Comparison of ENCODE assay signal across 8 cellular contexts in genomic region chr6:36885461-36886401, GRCh38. TPM values are rescaled to one million over a fixed set of nuclear protein-coding genes. Genes with fewer than 3 reads are reported as not detected.
DNase-seq lines count a peak whose midpoint lies in the region; ATAC-seq, FAIRE-seq and TF ChIP-seq lines count a peak whose summit lies in the region.

Gene C6orf89, plus strand, starts transcription at chr6:36885952. Its CDS starts 13,493 bp downstream, at chr6:36899445.

- DNase-seq in NCI-H187 (lab: John Stamatoyannopoulos, UW) (peak; percentile 89 to 93), T-helper 2 cell (peak; percentile 89 to 99 (median 96)), left ventricle myocardium superior (peak; percentile 98), psoas muscle (peak; percentile 97 to 99), urothelium cell line (ENCODE audit: low spot score) (peak; percentile 96)

- peak; percentile 73 for TF ChIP-seq CTCF in psoas muscle (IDR thresholded peaks at IDR 0.05)

- no peaks in the 10 kb centered on the region for H3K36me3 ChIP-seq in psoas muscle (ENCODE audit: insufficient read depth in 1 of 2, low read depth in 1 of 2)

- ATAC-seq in GM18499 (IDR thresholded peaks at IDR 0.05; ENCODE audit: insufficient read depth, unreplicated experiment) (peak; percentile 90), HG02943 (IDR thresholded peaks at IDR 0.05; ENCODE audit: low read depth, unreplicated experiment) (peak; percentile 96), left ventricle myocardium superior (peak; percentile 99), psoas muscle (peak; percentile 100)

- H3K4me3 ChIP-seq in psoas muscle = peak within 1 kb of the TSS; percentile 87

- intact Hi-C loops in left ventricle myocardium superior (cut with micrococcal nuclease) = loop anchor here (5.0 kb wide), 1 partner anchor 132 kb away; no protein-coding TSS in a partner anchor
- intact Hi-C loops in psoas muscle (cut with DNase I) = loop anchor here (2.0 to 10.0 kb wide), 6 partner anchors 42 to 329 kb away; no protein-coding TSS in a partner anchor

- 3 to 4% (median 3%) methylated on average over 37 to 48 of the region's 48 CpGs for WGBS in psoas muscle, 3 donors

- H3K27me3 ChIP-seq in psoas muscle (ENCODE audit: insufficient read depth in 3 of 3, low read length in 2 of 3) = no peaks in the 10 kb centered on the region

- peaks cover 20% of the 10 kb centered on the region for H3K4me1 ChIP-seq in psoas muscle

- peak; percentile 63 for FAIRE-seq in urothelium cell line (lab: Jason Lieb, UNC)

- H3K9me3 ChIP-seq in psoas muscle = no peaks in the 10 kb centered on the region

- H3K27ac ChIP-seq in angular gyrus (ENCODE audit: low read depth, low read length) = peak within 1 kb of the TSS; percentile 98
- H3K27ac ChIP-seq in psoas muscle = peak within 1 kb of the TSS; percentile 95

RNA-seq across cellular contexts. Expression of gene C6orf89, which starts in this region (rescaled TPM):
- total RNA-seq in left ventricle myocardium superior (76.6 TPM), psoas muscle (10 to 100 TPM; 37.1 to 53.4 (median 51.1) TPM)
- 10 to 100 TPM; 23.2 to 56.3 (median 35.4) TPM for polyA plus RNA-seq in psoas muscle

Comparison
In these comparisons a context has a peak if more than half of its experiments do, and no peak if none do; other contexts are left out.
1. Peak in every context shown above with its lines: DNase-seq, ATAC-seq, H3K4me3 ChIP-seq and H3K27ac ChIP-seq.